In genomic region chr2:241540766-241541561, GRCh38 we compare ENCODE assay signal across 8 cellular contexts. TPM values are rescaled to one million over a fixed set of nuclear protein-coding genes. Genes with fewer than 3 reads are reported as not detected.
DNase-seq lines count a peak whose midpoint lies in the region; ATAC-seq, FAIRE-seq and TF ChIP-seq lines count a peak whose summit lies in the region.

No MANE protein-coding gene starts in this region.

- H3K36me3 ChIP-seq in HEK293 (ENCODE audit: control insufficient read depth in 2 of 2, insufficient read depth in 1 of 2, low read length in 2 of 2): no peaks in the 10 kb centered on the region
- no peaks in the 10 kb centered on the region for H3K36me3 ChIP-seq in kidney (ENCODE audit: control insufficient read depth in 1 of 2, insufficient read depth in 2 of 2, low read length in 2 of 2)

- peak overlapping the region; percentile 56 for H3K4me3 ChIP-seq in AG04450 (ENCODE audit: low read depth, low read length)
- no peak overlapping the region for H3K4me3 ChIP-seq in HEK293 (ENCODE audit: low read depth, low read length)
- H3K4me3 ChIP-seq in cardiac fibroblast (replicated peaks in 1 of 2; ENCODE audit: low read depth in 2 of 2, low read length in 2 of 2): peak overlapping the region; percentile 35 to 48
- H3K4me3 ChIP-seq in kidney (ENCODE audit: low read length in 2 of 2): peak overlapping the region; percentile 32 to 40
- H3K4me3 ChIP-seq in lower leg skin (ENCODE audit: low read depth, poor library complexity, severe bottlenecking): no peak overlapping the region

- CTCF ChIA-PET in AG04450 (lab: Charles Lee) (no interaction called here), HEK293 (lab: Yijun Ruan, JAX) (no interaction called here)

- no peak overlapping the region for H3K9ac ChIP-seq in kidney (ENCODE audit: low read length in 2 of 2)

- no peak for TF ChIP-seq POLR2A in lower leg skin (IDR thresholded peaks at IDR 0.05)

- no peak for FAIRE-seq in kidney (lab: Jason Lieb, UNC)

- 3 to 4% methylated on average over 39 to 55 of the region's 68 CpGs for WGBS in lower leg skin, 2 donors

- TF ChIP-seq CTCF in AG04450 (IDR thresholded peaks at IDR 0.05; ENCODE audit: low read depth, low read length) (no peak), HEK293 (tag by site-specific recombination; IDR thresholded peaks at IDR 0.05) (no peak), cardiac fibroblast (IDR thresholded peaks at IDR 0.05; ENCODE audit: low read depth, low read length) (no peak), kidney (IDR thresholded peaks at IDR 0.05; ENCODE audit: borderline replicate concordance, extremely low read depth, insufficient read depth) (no peak), lower leg skin (IDR thresholded peaks at IDR 0.05) (no peak)

- no peak for ATAC-seq in HG02610 (IDR thresholded peaks at IDR 0.05; ENCODE audit: unreplicated experiment)

- intact Hi-C loops in kidney (cut with DNase I): no loop called here
- intact Hi-C loops in lower leg skin (cut with DNase I; ENCODE audit: low total_unique reads): no loop called here

- H3K4me1 ChIP-seq in HEK293 (ENCODE audit: control insufficient read depth, insufficient read depth, low read length) (no peaks in the 10 kb centered on the region; the same call in 1 of the 2 replicates), kidney (ENCODE audit: control insufficient read depth in 1 of 2, insufficient read depth in 1 of 2, low read depth in 1 of 2, low read length in 2 of 2) (peaks cover 0 to 3% of the 10 kb centered on the region in 2 donors)

- no peak for DNase-seq in AG04450 (ENCODE audit: low read depth, low spot score)
- DNase-seq in activated CD4-positive, CD25-positive, alpha-beta regulatory T cell treated with anti-CD3 and anti-CD28 coated beads, Interleukin-2, amount 50 U/mL, for 72 hours: peak; percentile 71
- DNase-seq in cardiac fibroblast (ENCODE audit: low read depth in 2 of 2): peak; percentile 65 to 67
- DNase-seq in kidney: peak; percentile 85
- DNase-seq in stimulated activated CD4-positive, alpha-beta T cell treated with anti-CD3 and anti-CD28 coated beads, Interleukin-2, amount 100 ng/mL, for 24 hours: peak; percentile 62 to 75
- no peak for DNase-seq in lower leg skin (ENCODE audit: low spot score in 2 of 2)

- POLR2A ChIA-PET in AG04450 (lab: Yijun Ruan, JAX) (interaction anchor here (1.2 kb wide), 1 partner anchor 9 kb away, joined by 6 read pairs; no protein-coding TSS in a partner anchor), HEK293 (lab: Yijun Ruan, JAX) (no interaction called here)

- H3K9me3 ChIP-seq in AG04450 (ENCODE audit: control insufficient read depth, insufficient read depth, low read length) (peaks cover 3% of the 10 kb centered on the region; the same call in 1 of the 2 replicates), HEK293 (ENCODE audit: control insufficient read depth, insufficient read depth, low read depth, low read length) (no peaks in the 10 kb centered on the region), kidney (ENCODE audit: control insufficient read depth in 1 of 2, low read length in 2 of 2) (no peaks in the 10 kb centered on the region)

- no peak overlapping the region for H3K27ac ChIP-seq in AG04450 (ENCODE audit: low read depth, low read length)
- no peak overlapping the region for H3K27ac ChIP-seq in HEK293 (ENCODE audit: extremely low read depth, low read depth, low read length)
- H3K27ac ChIP-seq in kidney (ENCODE audit: low read depth in 2 of 2, low read length in 2 of 2): no peak overlapping the region

- peaks cover 5% of the 10 kb centered on the region for H3K27me3 ChIP-seq in AG04450 (ENCODE audit: control insufficient read depth, insufficient read depth, low read length)

TF ChIP-seq in HEK293, 187 proteins besides CTCF, POLR2A, EP300 and RAD21:
- TF ChIP-seq ZFP37 (tag by site-specific recombination; IDR thresholded peaks at IDR 0.05) (no peak), KLF1 (tag by site-specific recombination; IDR thresholded peaks at IDR 0.05) (peak; percentile 93), ZNF544 (tag by site-specific recombination; IDR thresholded peaks at IDR 0.05) (no peak), KLF9 (tag by site-specific recombination; IDR thresholded peaks at IDR 0.05; ENCODE audit: low read depth) (peak; percentile 78), ZNF521 (tag by site-specific recombination; IDR thresholded peaks at IDR 0.05) (no peak), KLF8 (tag by site-specific recombination; IDR thresholded peaks at IDR 0.05) (peak; percentile 99)

RNA-seq across cellular contexts. Expression of gene BOK, which starts 17.6 kb away (rescaled TPM):
- polyA plus RNA-seq in AG04450 (2011; rRNA removed) (18.6 and 28.0 TPM in 2 replicates), kidney (ENCODE audit: insufficient read depth, low read depth, low replicate concordance) (22.9 TPM)
- polyA minus RNA-seq in AG04450 (2011; rRNA and poly(A)+ RNA removed): 18.2 and 19.4 TPM in 2 replicates
- total RNA-seq in kidney (28.8 TPM), lower leg skin (10 to 100 TPM; 44.2 to 59.9 (median 54.7) TPM)

RNA-seq across cellular contexts. Expression of gene STK25, which starts 32.6 kb away (rescaled TPM):
- 216 and 302 TPM in 2 replicates for polyA plus RNA-seq in AG04450 (2011; rRNA removed)
- polyA minus RNA-seq in AG04450 (2011; rRNA and poly(A)+ RNA removed): 247 and 292 TPM in 2 replicates
- total RNA-seq in kidney: 151 TPM
- polyA plus RNA-seq in kidney (ENCODE audit: insufficient read depth, low read depth, low replicate concordance): 119 TPM
- total RNA-seq in lower leg skin: 100 to 1,000 TPM; 137 to 315 (median 188) TPM

Comparison
In these comparisons a context has a peak if more than half of its experiments do, and no peak if none do; other contexts are left out.
1. DNase-seq: peak in activated CD4-positive, CD25-positive, alpha-beta regulatory T cell treated with anti-CD3 and anti-CD28 coated beads, Interleukin-2, amount 50 U/mL, for 72 hours (single experiment), cardiac fibroblast (2 of 2), kidney (single experiment) and stimulated activated CD4-positive, alpha-beta T cell treated with anti-CD3 and anti-CD28 coated beads, Interleukin-2, amount 100 ng/mL, for 24 hours (2 of 2); none in AG04450 (single experiment) and lower leg skin (0 of 2).
2. H3K4me3 ChIP-seq: peak in AG04450 (single experiment), cardiac fibroblast (2 of 2) and kidney (2 of 2); none in HEK293 (single experiment) and lower leg skin (single experiment).